In the genomic region with DNA sequence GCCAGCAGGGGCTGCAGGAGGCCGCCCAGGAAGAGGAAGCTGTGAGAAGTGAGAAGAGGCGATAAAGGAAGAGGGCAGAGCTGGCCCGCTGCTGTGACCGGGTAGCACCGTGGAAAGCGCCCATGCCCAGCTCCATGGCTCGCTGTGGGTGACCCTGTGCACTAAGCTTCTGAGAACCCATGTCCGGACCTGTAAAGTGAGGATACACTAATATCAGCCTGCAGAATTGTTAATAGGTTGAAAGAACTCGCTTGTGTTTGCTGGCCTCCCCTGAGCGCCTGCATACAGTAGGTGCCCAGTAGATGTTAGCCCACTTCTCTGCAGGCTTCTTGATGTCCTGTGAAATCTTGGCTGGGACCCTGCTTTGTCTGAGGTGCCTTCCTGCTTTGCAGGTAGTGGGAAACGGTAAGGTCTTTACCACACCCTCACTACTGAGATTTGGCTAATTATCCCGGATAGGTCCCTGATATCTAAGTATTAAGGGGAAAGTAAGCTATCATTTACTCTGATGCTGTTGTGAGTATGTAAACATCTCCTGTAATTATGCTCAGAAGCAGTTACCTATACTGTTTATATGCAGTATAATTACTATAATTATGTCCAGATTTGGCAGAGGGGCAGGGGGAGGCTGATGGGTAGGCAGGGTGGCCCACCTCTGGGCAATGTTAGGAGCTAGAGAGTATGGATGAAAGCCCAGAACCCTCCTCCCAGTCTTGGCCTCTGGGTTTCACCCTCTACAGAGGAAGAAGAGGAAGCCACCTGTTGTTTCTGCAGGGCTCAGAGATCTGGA, we compare ENCODE assay signal across 8 cellular contexts. TPM values are rescaled to one million over a fixed set of nuclear protein-coding genes. Genes with fewer than 3 reads are reported as not detected.
A peak's percentile ranks its signal among the peaks of the same experiment; 100 is the strongest.
DNase-seq lines count a peak whose midpoint lies in the region; ATAC-seq, FAIRE-seq and TF ChIP-seq lines count a peak whose summit lies in the region.

No MANE protein-coding gene starts in this region.

- H3K4me2 ChIP-seq in A549 (peak overlapping the region; percentile 96), H9 (ENCODE audit: insufficient read depth, insufficient read length, low read length) (peak overlapping the region; percentile 87), skeletal muscle satellite cell (ENCODE audit: low read length) (peak overlapping the region; percentile 85)

- peaks cover 41% of the 10 kb centered on the region for H3K4me1 ChIP-seq in A549
- peaks cover 12% of the 10 kb centered on the region for H3K4me1 ChIP-seq in H9 (ENCODE audit: insufficient read depth, low read length)
- H3K4me1 ChIP-seq in heart left ventricle = peaks cover 16 to 51% (median 40%) of the 10 kb centered on the region in 12 donors
- peaks cover 28% of the 10 kb centered on the region for H3K4me1 ChIP-seq in skeletal muscle satellite cell (ENCODE audit: control insufficient read depth, insufficient read depth, low read length)

- no peak for TF ChIP-seq RAD21 in A549 (conservative IDR thresholded peaks at IDR 0.05 in 1 of 2, IDR thresholded peaks at IDR 0.05 in 1 of 2)

- H3T11ph ChIP-seq in H9 (ENCODE audit: low read length) = no peak overlapping the region

- H3K36me3 Mint-ChIP-seq in H9 (ENCODE audit: insufficient read depth in 1 of 3, low read depth in 3 of 3) (no peaks in the 10 kb centered on the region), WTC11 (peaks cover 5% of the 10 kb centered on the region; the same call in 1 of the 2 replicates)

- H3K27me3 Mint-ChIP-seq in H9 (ENCODE audit: low read depth) (peaks cover 12% of the 10 kb centered on the region), WTC11 (ENCODE audit: low read depth) (peaks cover 8% of the 10 kb centered on the region)

- H3K4me3 Mint-ChIP-seq in H9 (peak overlapping the region; percentile 72 to 87; a peak in 4 of 5 replicates), WTC11 (peak overlapping the region; percentile 73)

- H3K4me3 ChIP-seq in A549 (peak overlapping the region; percentile 77), heart left ventricle (peak overlapping the region in 11 of 12 donors; percentile 59 to 99 (median 79)), skeletal muscle satellite cell (ENCODE audit: low read length) (peak overlapping the region; percentile 69)

- no peak overlapping the region for H2AK5ac ChIP-seq in H9 (ENCODE audit: insufficient read length, low read length)

- H3K36me3 ChIP-seq in heart left ventricle = no peaks in the 10 kb centered on the region
- no peaks in the 10 kb centered on the region for H3K36me3 ChIP-seq in skeletal muscle satellite cell (ENCODE audit: insufficient read depth, low read length)

- POLR2A ChIA-PET in A549 (lab: Yijun Ruan, JAX) = no interaction called here
- POLR2A ChIA-PET in WTC11 (lab: Charles Lee) = interaction anchor here (0.9 to 1.1 kb wide), 2 partner anchors 12 to 72 kb away, joined by 3 to 4 read pairs; no protein-coding TSS in a partner anchor

- no peak overlapping the region for H4K5ac ChIP-seq in H9 (ENCODE audit: insufficient read length, low read depth, low read length)

- no peak for TF ChIP-seq POLR2A in A549 (IDR thresholded peaks at IDR 0.05; ENCODE audit: low read length)
- no peak for TF ChIP-seq POLR2A in heart left ventricle (IDR thresholded peaks at IDR 0.05)

- no peak overlapping the region for H2BK20ac ChIP-seq in H9 (ENCODE audit: low read depth, low read length, poor library complexity, severe bottlenecking)

- no peaks in the 10 kb centered on the region for H3K79me1 ChIP-seq in H9 (ENCODE audit: insufficient read depth, low read depth, low read length, poor library complexity, severe bottlenecking)

- no peak for FAIRE-seq in A549 (lab: Jason Lieb, UNC)

- no peak overlapping the region for H2AFZ ChIP-seq in H9 (ENCODE audit: low read length)

- H3K9me3 ChIP-seq in A549 (no peaks in the 10 kb centered on the region), H9 (ENCODE audit: control insufficient read depth, low read depth, low read length) (no peaks in the 10 kb centered on the region), heart left ventricle (no peaks in the 10 kb centered on the region), skeletal muscle satellite cell (replicated peaks; ENCODE audit: low read length) (no peaks in the 10 kb centered on the region)

- no peak for TF ChIP-seq CTCF in A549 (IDR thresholded peaks at IDR 0.05)
- no peak; the same call in 2 of the 3 replicates for TF ChIP-seq CTCF in H9 (conservative IDR thresholded peaks at IDR 0.05)
- TF ChIP-seq CTCF in WTC11 (IDR thresholded peaks at IDR 0.05) = no peak
- peak in 1 of 12 donors; percentile 18 for TF ChIP-seq CTCF in heart left ventricle (IDR thresholded peaks at IDR 0.05)

- peak overlapping the region; percentile 77 to 93 for H3K27ac ChIP-seq in A549
- H3K27ac ChIP-seq in H9 (ENCODE audit: insufficient read length, low read depth, low read length) = no peak overlapping the region
- peak overlapping the region in 11 of 12 donors; percentile 84 to 97 (median 93) for H3K27ac ChIP-seq in heart left ventricle

- H3K9me3 Mint-ChIP-seq in H9 (no peaks in the 10 kb centered on the region; a peak in 1 of 5 replicates), WTC11 (no peaks in the 10 kb centered on the region)

- CTCF ChIA-PET in A549 (lab: Yijun Ruan, JAX) = interaction anchor here (0.7 to 3.4 kb wide), 13 partner anchors 8 to 213 kb away, joined by 3 to 24 read pairs (median 5); no protein-coding TSS in a partner anchor
- CTCF ChIA-PET in WTC11 (lab: Charles Lee) = interaction anchor here (0.7 to 6.9 kb wide), 14 partner anchors 10 to 246 kb away, joined by 3 to 34 read pairs (median 4); no protein-coding TSS in a partner anchor

- H3K23ac ChIP-seq in H9 (ENCODE audit: insufficient read length, low read depth, low read length) = no peak overlapping the region

- H3K9ac ChIP-seq in H9 (ENCODE audit: extremely low read depth, insufficient read length, low read length) = no peak overlapping the region
- H3K9ac ChIP-seq in skeletal muscle satellite cell (ENCODE audit: low read depth, low read length) = no peak overlapping the region

- H3K27ac Mint-ChIP-seq in H9 (no peak overlapping the region), WTC11 (peak overlapping the region; percentile 30)

- no peak overlapping the region for H2BK5ac ChIP-seq in H9 (ENCODE audit: insufficient read length, low read length)

- H3K4me1 Mint-ChIP-seq in H9 (peaks cover 36 to 40% of the 10 kb centered on the region in 2 experiments), WTC11 (peaks cover 52% of the 10 kb centered on the region)

- H3K4ac ChIP-seq in H9 (ENCODE audit: low read depth, low read length) = no peak overlapping the region

- ATAC-seq in A549 (peak in 1 of 2 experiments; percentile 50; a peak in 5 of 6 replicates), WTC11 (no peak), heart left ventricle (no peak), HG03108 (IDR thresholded peaks at IDR 0.05; ENCODE audit: unreplicated experiment) (no peak), GM18520 (IDR thresholded peaks at IDR 0.05; ENCODE audit: unreplicated experiment) (no peak)

- H4K91ac ChIP-seq in H9 (ENCODE audit: insufficient read length, low read depth, low read length) = no peak overlapping the region

- no peak overlapping the region for H2BK120ac ChIP-seq in H9 (ENCODE audit: low read depth, low read length, poor library complexity, severe bottlenecking)

- WGBS in A549 (ENCODE audit: missing lambda C conversion rate) = 69% methylated on average over 12 of the region's 12 CpGs
- WGBS in H9 (ENCODE audit: extremely low coverage, insufficient read length, low lambda C conversion rate) = no CpG with 5 or more reads among the region's 12 CpGs
- 2 to 20% (median 10%) methylated on average over 10 to 12 of the region's 12 CpGs for WGBS in heart left ventricle, 4 donors

- H2BK15ac ChIP-seq in H9 (ENCODE audit: low read depth, low read length) = no peak overlapping the region

- H3K18ac ChIP-seq in H9 (ENCODE audit: insufficient read length, low read depth, low read length) = no peak overlapping the region

- no peak for DNase-seq in A549 (ENCODE audit: low read depth in 1 of 2, low spot score in 1 of 2)
- no peak for DNase-seq in H9
- no peak for DNase-seq in WTC11 (ENCODE audit: low spot score)
- DNase-seq in heart left ventricle = peak in 2 of 5 donors; percentile 69 to 85
- DNase-seq in midbrain (lab: John Stamatoyannopoulos, UW) = no peak

- no peaks in the 10 kb centered on the region for H4K20me1 ChIP-seq in H9 (ENCODE audit: control insufficient read depth, insufficient read depth, insufficient read length)

- H3K79me2 ChIP-seq in H9 (ENCODE audit: insufficient read depth, low read length) = no peaks in the 10 kb centered on the region; the same call in 1 of the 2 replicates

- no peak overlapping the region for H3K56ac ChIP-seq in H9 (ENCODE audit: insufficient read length, low read depth, low read length)

- intact Hi-C loops in heart left ventricle (cut with DNase I) = no loop called here

- H4K8ac ChIP-seq in H9 (replicated peaks; ENCODE audit: insufficient read length, low read depth, low read length) = no peak overlapping the region

- no peak for TF ChIP-seq EP300 in A549 (IDR thresholded peaks at IDR 0.05)

- no peak overlapping the region; the same call in 1 of the 2 replicates for H3K14ac ChIP-seq in H9 (ENCODE audit: insufficient read depth, low read length)

- H2BK12ac ChIP-seq in H9 (ENCODE audit: insufficient read length, low read depth, low read length) = no peak overlapping the region

- H3K23me2 ChIP-seq in H9 (ENCODE audit: insufficient read length, low read depth, low read length, poor library complexity, severe bottlenecking) = peaks cover 10% of the 10 kb centered on the region

- peaks cover 2% of the 10 kb centered on the region; the same call in 1 of the 2 replicates for H3K27me3 ChIP-seq in H9 (ENCODE audit: insufficient read depth, low read length)
- H3K27me3 ChIP-seq in heart left ventricle = no peaks in the 10 kb centered on the region
- H3K27me3 ChIP-seq in skeletal muscle satellite cell (ENCODE audit: control insufficient read depth, insufficient read depth, low read length) = peaks cover 2% of the 10 kb centered on the region

RNA-seq across cellular contexts. Expression of gene ARRB1, which starts 1.2 kb away (rescaled TPM):
- polyA plus RNA-seq in A549 (2011; rRNA removed) (14.3 and 18.1 TPM in 2 replicates), A549 (2017; fragmentation: RNase III; extraction: RNeasy Plus Mini Kit Qiagen cat#74134 plus additional on column Dnase treatment) (4.9 to 8.4 TPM (median 6.8 TPM) in 3 replicates), heart left ventricle (10 to 100 TPM in 1 of 2 donors, 1 to 10 TPM in 1; 7.9 to 12.5 TPM)
- 4.8 TPM in 2 replicates for polyA plus RNA-seq in A549 (2012; cell fraction: cytosol; rRNA removed)
- 3.8 and 5.0 TPM in 2 replicates for polyA plus RNA-seq in A549 (2012; cell fraction: nucleus; rRNA removed)
- polyA minus RNA-seq in A549 (2011; rRNA and poly(A)+ RNA removed) = 54.8 and 57.9 TPM in 2 replicates
- total RNA-seq in H9 (2021) (20.6 and 22.1 TPM in 2 replicates), WTC11 (2021) (81.0 to 90.1 TPM (median 82.9 TPM) in 3 replicates), heart left ventricle (10 to 100 TPM; 15.2 to 58.9 (median 29.2) TPM)
- total RNA-seq in skeletal muscle satellite cell (2012; rRNA removed) = 16.0 and 19.7 TPM in 2 replicates

RNA-seq across cellular contexts. Expression of gene RPS3, which starts 46.7 kb away (rescaled TPM):
- 2,571 and 3,468 TPM in 2 replicates for polyA plus RNA-seq in A549 (2011; rRNA removed)
- polyA plus RNA-seq in A549 (2012; cell fraction: cytosol; rRNA removed) = 3,252 and 4,158 TPM in 2 replicates
- polyA plus RNA-seq in A549 (2012; cell fraction: nucleus; rRNA removed) = 1,461 and 2,420 TPM in 2 replicates
- 3,458 to 3,978 TPM (median 3,544 TPM) in 3 replicates for polyA plus RNA-seq in A549 (2017; fragmentation: RNase III; extraction: RNeasy Plus Mini Kit Qiagen cat#74134 plus additional on column Dnase treatment)
- 1,439 and 1,839 TPM in 2 replicates for polyA minus RNA-seq in A549 (2011; rRNA and poly(A)+ RNA removed)
- total RNA-seq in H9 (2021) = 3,765 and 3,814 TPM in 2 replicates
- total RNA-seq in WTC11 (2021) = 3,967 to 4,516 TPM (median 4,446 TPM) in 3 replicates
- total RNA-seq in heart left ventricle = 1,000 to 10,000 TPM in 4 of 9 donors, 100 to 1,000 TPM in 5; 434 to 1,232 (median 990) TPM
- polyA plus RNA-seq in heart left ventricle = 1,000 to 10,000 TPM in 1 of 2 donors, 100 to 1,000 TPM in 1; 761 to 2,100 TPM
- total RNA-seq in skeletal muscle satellite cell (2012; rRNA removed) = 1,546 and 2,565 TPM in 2 replicates
